ENCODE assay signal across 28 cellular contexts in the genomic region with DNA sequence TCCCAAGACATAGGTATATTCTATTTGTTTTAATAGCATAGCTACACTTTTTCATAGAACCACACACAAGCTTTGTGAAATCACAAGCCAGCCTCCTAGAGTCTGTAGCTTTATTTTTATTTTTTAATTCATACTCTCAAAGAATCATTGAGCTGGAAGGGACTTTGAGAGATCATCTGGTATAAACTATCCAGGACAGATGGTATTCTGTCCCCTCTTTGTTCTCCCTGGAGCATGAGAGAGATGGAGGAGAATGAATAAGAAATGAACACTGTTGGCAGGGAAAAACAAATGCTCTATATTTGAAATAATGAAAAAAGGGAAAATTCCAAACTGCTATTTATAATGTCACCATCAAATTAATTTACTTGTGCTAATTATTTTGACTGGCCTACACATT.
"Had no signal": no experiment of that assay in that cellular context is flagged by ENCODE, and none has a peak within 500 bp of the region (broad histone marks: within the 10 kb centered on the region; RNA-seq: fewer than 3 reads in every experiment).

No MANE protein-coding gene starts in this region.

- DNase-seq: hippocampal formation; kidney; left colon; left lung; lower lobe of right lung; mammary epithelial cell; mesendoderm; mucosa of descending colon; naive thymus-derived CD4-positive, alpha-beta T cell; ovary; psoas muscle; stimulated activated CD4-positive, alpha-beta T cell treated with anti-CD3 and anti-CD28 coated beads, Interleukin-12 subunit alpha, Interleukin-12 subunit beta, amount 100 ng/mL, for 4 hours; stimulated activated CD4-positive, alpha-beta T cell treated with anti-CD3 and anti-CD28 coated beads, Interleukin-15, amount 100 ng/mL, for 24 hours; stimulated activated CD4-positive, alpha-beta T cell treated with anti-CD3 and anti-CD28 coated beads, Interleukin-2, amount 100 ng/mL, for 24 hours; stimulated activated CD4-positive, alpha-beta T cell treated with anti-CD3 and anti-CD28 coated beads, Interleukin-4, amount 100 ng/mL, for 1 hour; stimulated activated naive B cell treated with anti-CD40 and anti-IgM and Interleukin-4, amounts not matched to agents 10 μg/mL and 1 μg/mL and 100 μg/mL, for 72 hours; stimulated activated naive CD8-positive, alpha-beta T cell treated with anti-CD3 and anti-CD28 coated beads, Interleukin-15, Interleukin-2, amounts not matched to agents 100 U/mL and 50 U/mL, for 24 hours; stomach; testis; thyroid gland; transverse colon; upper lobe of left lung had no signal

- H3K27ac ChIP-seq: left lung, lower lobe of right lung, ovary, psoas muscle, right atrium auricular region, skin epidermis, stomach, testis, thyroid gland, transverse colon, upper lobe of left lung, vagina had no signal

- ATAC-seq: left lung; lower lobe of right lung; naive thymus-derived CD4-positive, alpha-beta T cell; natural killer cell treated with Interleukin-12 subunit alpha and Interleukin-12 subunit beta and Interleukin-15 and Interleukin-18, amount 100 ng/mL, for 72 hours; psoas muscle; sciatic nerve; stimulated activated naive B cell treated with anti-CD40 and anti-IgM and Interleukin-4, amounts not matched to agents 10 μg/mL and 1 μg/mL and 100 μg/mL, for 72 hours; stimulated activated naive CD8-positive, alpha-beta T cell treated with anti-CD3 and anti-CD28 coated beads, Interleukin-15, Interleukin-2, amounts not matched to agents 100 U/mL and 50 U/mL, for 24 hours had no signal

- FAIRE-seq: islet of Langerhans, kidney had no signal

- H3K4me3 ChIP-seq: left lung, lower lobe of right lung, mucosa of descending colon, ovary, psoas muscle, right atrium auricular region, skin epidermis, stomach, testis, thyroid gland, transverse colon, upper lobe of left lung, vagina had no signal

- H3K36me3 ChIP-seq: left lung, lower lobe of right lung, ovary, right atrium auricular region, stomach, thyroid gland, transverse colon, upper lobe of left lung, vagina had no signal

- H3K27me3 ChIP-seq: left lung, ovary, right atrium auricular region, stomach, testis, thyroid gland, transverse colon, upper lobe of left lung, vagina had no signal

- H3K9me3 ChIP-seq: left lung, lower lobe of right lung, mucosa of descending colon, ovary, psoas muscle, right atrium auricular region, stomach, testis, thyroid gland, transverse colon, upper lobe of left lung, vagina had no signal

- H3K4me1 ChIP-seq: left lung, lower lobe of right lung, psoas muscle, right atrium auricular region, stomach, testis, thyroid gland, upper lobe of left lung, vagina had no signal
